Comparison of ENCODE assay signal across 27 cellular contexts in genomic region chr1:203099760-203100159, GRCh38. TPM values are rescaled to one million over a fixed set of nuclear protein-coding genes. Genes with fewer than 3 reads are reported as not detected.
"Had no signal": no experiment of that assay in that cellular context is flagged by ENCODE, and none has a peak within 500 bp of the region (broad histone marks: within the 10 kb centered on the region; RNA-seq: fewer than 3 reads in every experiment).

No MANE protein-coding gene starts in this region.

- DNase-seq: activated CD4-positive, alpha-beta T cell treated with anti-CD3 and anti-CD28 coated beads for 4 hours; activated CD8-positive, alpha-beta T cell treated with anti-CD3 and anti-CD28 coated beads for 36 hours; activated naive CD4-positive, alpha-beta T cell; activated naive CD8-positive, alpha-beta T cell treated with anti-CD3 and anti-CD28 coated beads, Interleukin-2, amount 10 ng/mL, durations not matched to agents 7 days and 5 days; activated T-cell treated with anti-CD3 and anti-CD28 coated beads, Interleukin-2, amount 50 U/mL, for 1 hour; amygdala; body of pancreas; colonic mucosa; endodermal cell; foreskin keratinocyte; glutamatergic neuron; hippocampal formation; left lung; mammary epithelial cell; midbrain; stimulated activated CD4-positive, alpha-beta T cell treated with anti-CD3 and anti-CD28 coated beads, Interleukin-12 subunit alpha, Interleukin-12 subunit beta, amount 100 ng/mL, for 4 hours; stimulated activated CD4-positive, alpha-beta T cell treated with anti-CD3 and anti-CD28 coated beads, Interleukin-1b, Interleukin-23, amount 100 ng/mL, for 48 hours; stimulated activated naive CD8-positive, alpha-beta T cell treated with anti-CD3 and anti-CD28 coated beads, Interleukin-15, Interleukin-2, amounts not matched to agents 100 U/mL and 50 U/mL, for 24 hours; upper lobe of left lung had no signal

- ATAC-seq: activated CD8-positive, alpha-beta T cell treated with anti-CD3 and anti-CD28 coated beads for 36 hours; activated T-helper 17 cell treated with anti-CD3 and anti-CD28 coated beads, Interleukin-2, amount 50 U/mL, for 72 hours; body of pancreas; foreskin keratinocyte; left lung; stimulated activated naive CD8-positive, alpha-beta T cell treated with anti-CD3 and anti-CD28 coated beads, Interleukin-15, Interleukin-2, amounts not matched to agents 100 U/mL and 50 U/mL, for 24 hours; WTC11 had no signal

- H3K36me3 ChIP-seq: colonic mucosa, left lung, suprapubic skin, upper lobe of left lung had no signal

- H3K9me3 ChIP-seq: colonic mucosa had no signal

- H3K4me3 ChIP-seq: body of pancreas, colonic mucosa, left lung, suprapubic skin, upper lobe of left lung had no signal

- H3K79me2 ChIP-seq: parathyroid adenoma had no signal

- H3K27ac ChIP-seq: body of pancreas, colonic mucosa, foreskin keratinocyte, left lung, parathyroid adenoma, suprapubic skin had no signal

- H3K9ac ChIP-seq: parathyroid adenoma had no signal

- H3K27me3 ChIP-seq: body of pancreas, colonic mucosa, left lung, suprapubic skin, upper lobe of left lung had no signal

- H3K4me1 ChIP-seq: body of pancreas, colonic mucosa, foreskin keratinocyte, left lung, parathyroid adenoma, suprapubic skin, upper lobe of left lung had no signal

- H2AFZ ChIP-seq: parathyroid adenoma had no signal

RNA-seq across cellular contexts. Expression of gene MYOG, which starts 13.9 kb away (rescaled TPM):
- total RNA-seq: activated CD8-positive, alpha-beta T cell treated with anti-CD3 and anti-CD28 coated beads for 36 hours; activated naive CD8-positive, alpha-beta T cell treated with anti-CD3 and anti-CD28 coated beads, Interleukin-2, amount 10 ng/mL, durations not matched to agents 7 days and 5 days; activated T-helper 17 cell treated with anti-CD3 and anti-CD28 coated beads, Interleukin-2, amount 50 U/mL, for 72 hours; body of pancreas; colonic mucosa; endodermal cell; epithelial cell of proximal tubule; fibroblast of lung; foreskin keratinocyte; kidney epithelial cell; left lung; mammary epithelial cell; renal cortical epithelial cell; suprapubic skin; upper lobe of left lung; WTC11 had no signal

RNA-seq across cellular contexts. Expression of gene ADORA1, which starts 27.8 kb away (rescaled TPM):
- total RNA-seq: activated CD8-positive, alpha-beta T cell treated with anti-CD3 and anti-CD28 coated beads for 36 hours; activated naive CD8-positive, alpha-beta T cell treated with anti-CD3 and anti-CD28 coated beads, Interleukin-2, amount 10 ng/mL, durations not matched to agents 7 days and 5 days; activated T-helper 17 cell treated with anti-CD3 and anti-CD28 coated beads, Interleukin-2, amount 50 U/mL, for 72 hours had no signal
